ENCODE assay signal across 1 cellular context in the genomic region with DNA sequence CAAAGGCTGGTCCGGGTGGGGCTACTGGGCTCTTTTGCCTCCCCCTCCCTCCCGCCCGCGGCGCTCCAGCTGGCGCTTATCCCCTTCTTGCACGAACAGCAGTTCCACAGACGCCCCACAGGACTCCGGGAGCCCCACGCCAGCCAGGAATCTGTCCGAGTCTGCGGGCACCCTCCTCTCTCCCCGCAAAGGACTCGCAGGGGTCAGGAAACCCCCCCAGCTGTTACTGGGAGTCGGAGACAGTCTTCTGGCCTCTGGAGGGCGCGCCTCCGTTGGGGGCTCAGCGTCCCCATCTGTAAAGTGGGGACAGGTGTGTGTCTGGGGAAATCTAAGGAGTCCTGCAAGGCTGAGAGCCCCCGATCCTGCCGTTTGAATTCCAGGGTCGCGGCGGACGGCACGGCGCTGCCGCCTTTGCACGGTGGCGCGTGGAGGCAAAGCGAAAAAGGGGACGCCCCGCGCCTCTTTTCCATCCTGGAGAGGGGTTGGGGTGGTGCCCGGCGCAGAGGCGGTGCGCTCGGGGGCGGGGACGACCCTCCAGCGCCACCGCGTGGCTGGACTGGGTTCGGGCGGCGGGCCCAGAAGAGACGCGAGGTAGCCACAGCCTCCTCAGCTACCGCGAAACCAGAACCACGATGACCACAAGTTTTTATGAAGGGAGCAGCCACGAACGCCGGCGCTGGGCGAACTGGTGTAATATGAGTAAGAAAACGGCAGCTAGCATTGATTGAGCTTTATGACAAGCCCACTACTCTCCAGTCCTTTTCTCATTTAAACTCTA.
A peak's percentile ranks its signal among the peaks of the same experiment; 100 is the strongest.
TF ChIP-seq lines count a peak whose summit lies in the region.

No MANE protein-coding gene starts in this region.

TF ChIP-seq in GM12878, 131 proteins besides CTCF, POLR2A, EP300 and RAD21 (continues in another document):
- TF ChIP-seq, protein P1, sequence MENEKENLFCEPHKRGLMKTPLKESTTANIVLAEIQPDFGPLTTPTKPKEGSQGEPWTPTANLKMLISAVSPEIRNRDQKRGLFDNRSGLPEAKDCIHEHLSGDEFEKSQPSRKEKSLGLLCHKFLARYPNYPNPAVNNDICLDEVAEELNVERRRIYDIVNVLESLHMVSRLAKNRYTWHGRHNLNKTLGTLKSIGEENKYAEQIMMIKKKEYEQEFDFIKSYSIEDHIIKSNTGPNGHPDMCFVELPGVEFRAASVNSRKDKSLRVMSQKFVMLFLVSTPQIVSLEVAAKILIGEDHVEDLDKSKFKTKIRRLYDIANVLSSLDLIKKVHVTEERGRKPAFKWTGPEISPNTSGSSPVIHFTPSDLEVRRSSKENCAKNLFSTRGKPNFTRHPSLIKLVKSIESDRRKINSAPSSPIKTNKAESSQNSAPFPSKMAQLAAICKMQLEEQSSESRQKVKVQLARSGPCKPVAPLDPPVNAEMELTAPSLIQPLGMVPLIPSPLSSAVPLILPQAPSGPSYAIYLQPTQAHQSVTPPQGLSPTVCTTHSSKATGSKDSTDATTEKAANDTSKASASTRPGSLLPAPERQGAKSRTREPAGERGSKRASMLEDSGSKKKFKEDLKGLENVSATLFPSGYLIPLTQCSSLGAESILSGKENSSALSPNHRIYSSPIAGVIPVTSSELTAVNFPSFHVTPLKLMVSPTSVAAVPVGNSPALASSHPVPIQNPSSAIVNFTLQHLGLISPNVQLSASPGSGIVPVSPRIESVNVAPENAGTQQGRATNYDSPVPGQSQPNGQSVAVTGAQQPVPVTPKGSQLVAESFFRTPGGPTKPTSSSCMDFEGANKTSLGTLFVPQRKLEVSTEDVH (IDR thresholded peaks at IDR 0.05; ENCODE audit: low read depth, partially characterized antibody): no peak
- TF ChIP-seq, protein P2, sequence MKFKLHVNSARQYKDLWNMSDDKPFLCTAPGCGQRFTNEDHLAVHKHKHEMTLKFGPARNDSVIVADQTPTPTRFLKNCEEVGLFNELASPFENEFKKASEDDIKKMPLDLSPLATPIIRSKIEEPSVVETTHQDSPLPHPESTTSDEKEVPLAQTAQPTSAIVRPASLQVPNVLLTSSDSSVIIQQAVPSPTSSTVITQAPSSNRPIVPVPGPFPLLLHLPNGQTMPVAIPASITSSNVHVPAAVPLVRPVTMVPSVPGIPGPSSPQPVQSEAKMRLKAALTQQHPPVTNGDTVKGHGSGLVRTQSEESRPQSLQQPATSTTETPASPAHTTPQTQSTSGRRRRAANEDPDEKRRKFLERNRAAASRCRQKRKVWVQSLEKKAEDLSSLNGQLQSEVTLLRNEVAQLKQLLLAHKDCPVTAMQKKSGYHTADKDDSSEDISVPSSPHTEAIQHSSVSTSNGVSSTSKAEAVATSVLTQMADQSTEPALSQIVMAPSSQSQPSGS (IDR thresholded peaks at IDR 0.05; ENCODE audit: low read length): no peak
- TF ChIP-seq RUNX3 (IDR thresholded peaks at IDR 0.05; ENCODE audit: low read length) (peak; percentile 91), EGR1 (IDR thresholded peaks at IDR 0.05; ENCODE audit: borderline replicate concordance in 1 of 2, low read depth in 2 of 2, low read length in 2 of 2) (no peak; a peak in 1 of 3 replicates), BHLHE40 (IDR thresholded peaks at IDR 0.05; ENCODE audit: borderline replicate concordance in 1 of 2, low read depth in 2 of 2, low read length in 1 of 2) (peak in 1 of 2 experiments; percentile 37; a peak in 1 of 4 replicates), YY1 (IDR thresholded peaks at IDR 0.05; ENCODE audit: low read depth, low read length) (peak; percentile 71), LARP7 (IDR thresholded peaks at IDR 0.05) (no peak), CREB1 (IDR thresholded peaks at IDR 0.05; ENCODE audit: low read depth) (no peak), PAX8 (IDR thresholded peaks at IDR 0.05) (no peak), TAF1 (IDR thresholded peaks at IDR 0.05; ENCODE audit: borderline replicate concordance, low read depth, low read length) (no peak), SMAD5 (IDR thresholded peaks at IDR 0.05; ENCODE audit: low read depth) (no peak), KDM1A (IDR thresholded peaks at IDR 0.05; ENCODE audit: borderline replicate concordance) (no peak), MTA3 (IDR thresholded peaks at IDR 0.05; ENCODE audit: borderline replicate concordance, low read length) (no peak), DPF2 (IDR thresholded peaks at IDR 0.05) (0 out of 2 replicates have a peak, but pooled peaks have one; percentile 22), NFIC (IDR thresholded peaks at IDR 0.05; ENCODE audit: low read depth, low read length) (no peak), RCOR1 (conservative IDR thresholded peaks at IDR 0.05; ENCODE audit: low read depth, low read length) (no peak), RB1 (IDR thresholded peaks at IDR 0.05; ENCODE audit: borderline replicate concordance) (0 out of 2 replicates have a peak, but pooled peaks have one; percentile 37), GATAD2B (conservative IDR thresholded peaks at IDR 0.05; ENCODE audit: low read depth) (no peak), IKZF1 (conservative IDR thresholded peaks at IDR 0.05) (peak; percentile 53), BACH1 (IDR thresholded peaks at IDR 0.05; ENCODE audit: borderline replicate concordance) (peak; percentile 25; the same call in 1 of the 2 replicates), TCF12 (IDR thresholded peaks at IDR 0.05; ENCODE audit: low read depth, low read length) (no peak), ZZZ3 (IDR thresholded peaks at IDR 0.05; ENCODE audit: control insufficient read depth, insufficient read length, low read depth) (no peak), ZNF207 (IDR thresholded peaks at IDR 0.05; ENCODE audit: borderline replicate concordance) (no peak), TCF7 (IDR thresholded peaks at IDR 0.05; ENCODE audit: borderline replicate concordance) (no peak), POU2F2 (IDR thresholded peaks at IDR 0.05; ENCODE audit: borderline replicate concordance, low read depth, low read length) (no peak), IKZF2 (IDR thresholded peaks at IDR 0.05) (peak in 1 of 2 experiments; percentile 38; a peak in 1 of 4 replicates), BRCA1 (IDR thresholded peaks at IDR 0.05; ENCODE audit: low read depth, low read length) (no peak), POLR2AphosphoS2 (IDR thresholded peaks at IDR 0.05; ENCODE audit: low read depth, low read length) (no peak), ZNF622 (IDR thresholded peaks at IDR 0.05) (no peak)
- TF ChIP-seq, protein P3, sequence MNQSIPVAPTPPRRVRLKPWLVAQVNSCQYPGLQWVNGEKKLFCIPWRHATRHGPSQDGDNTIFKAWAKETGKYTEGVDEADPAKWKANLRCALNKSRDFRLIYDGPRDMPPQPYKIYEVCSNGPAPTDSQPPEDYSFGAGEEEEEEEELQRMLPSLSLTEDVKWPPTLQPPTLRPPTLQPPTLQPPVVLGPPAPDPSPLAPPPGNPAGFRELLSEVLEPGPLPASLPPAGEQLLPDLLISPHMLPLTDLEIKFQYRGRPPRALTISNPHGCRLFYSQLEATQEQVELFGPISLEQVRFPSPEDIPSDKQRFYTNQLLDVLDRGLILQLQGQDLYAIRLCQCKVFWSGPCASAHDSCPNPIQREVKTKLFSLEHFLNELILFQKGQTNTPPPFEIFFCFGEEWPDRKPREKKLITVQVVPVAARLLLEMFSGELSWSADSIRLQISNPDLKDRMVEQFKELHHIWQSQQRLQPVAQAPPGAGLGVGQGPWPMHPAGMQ (IDR thresholded peaks at IDR 0.05; ENCODE audit: borderline replicate concordance): peak; percentile 60; the same call in 1 of the 2 replicates
- TF ChIP-seq, protein P4, sequence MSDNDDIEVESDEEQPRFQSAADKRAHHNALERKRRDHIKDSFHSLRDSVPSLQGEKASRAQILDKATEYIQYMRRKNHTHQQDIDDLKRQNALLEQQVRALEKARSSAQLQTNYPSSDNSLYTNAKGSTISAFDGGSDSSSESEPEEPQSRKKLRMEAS (IDR thresholded peaks at IDR 0.05; ENCODE audit: low read depth, low read length): no peak
- TF ChIP-seq, protein P5, sequence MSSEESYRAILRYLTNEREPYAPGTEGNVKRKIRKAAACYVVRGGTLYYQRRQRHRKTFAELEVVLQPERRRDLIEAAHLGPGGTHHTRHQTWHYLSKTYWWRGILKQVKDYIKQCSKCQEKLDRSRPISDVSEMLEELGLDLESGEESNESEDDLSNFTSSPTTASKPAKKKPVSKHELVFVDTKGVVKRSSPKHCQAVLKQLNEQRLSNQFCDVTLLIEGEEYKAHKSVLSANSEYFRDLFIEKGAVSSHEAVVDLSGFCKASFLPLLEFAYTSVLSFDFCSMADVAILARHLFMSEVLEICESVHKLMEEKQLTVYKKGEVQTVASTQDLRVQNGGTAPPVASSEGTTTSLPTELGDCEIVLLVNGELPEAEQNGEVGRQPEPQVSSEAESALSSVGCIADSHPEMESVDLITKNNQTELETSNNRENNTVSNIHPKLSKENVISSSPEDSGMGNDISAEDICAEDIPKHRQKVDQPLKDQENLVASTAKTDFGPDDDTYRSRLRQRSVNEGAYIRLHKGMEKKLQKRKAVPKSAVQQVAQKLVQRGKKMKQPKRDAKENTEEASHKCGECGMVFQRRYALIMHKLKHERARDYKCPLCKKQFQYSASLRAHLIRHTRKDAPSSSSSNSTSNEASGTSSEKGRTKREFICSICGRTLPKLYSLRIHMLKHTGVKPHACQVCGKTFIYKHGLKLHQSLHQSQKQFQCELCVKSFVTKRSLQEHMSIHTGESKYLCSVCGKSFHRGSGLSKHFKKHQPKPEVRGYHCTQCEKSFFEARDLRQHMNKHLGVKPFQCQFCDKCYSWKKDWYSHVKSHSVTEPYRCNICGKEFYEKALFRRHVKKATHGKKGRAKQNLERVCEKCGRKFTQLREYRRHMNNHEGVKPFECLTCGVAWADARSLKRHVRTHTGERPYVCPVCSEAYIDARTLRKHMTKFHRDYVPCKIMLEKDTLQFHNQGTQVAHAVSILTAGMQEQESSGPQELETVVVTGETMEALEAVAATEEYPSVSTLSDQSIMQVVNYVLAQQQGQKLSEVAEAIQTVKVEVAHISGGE (CRISPR knock-in tag; IDR thresholded peaks at IDR 0.05): no peak
- TF ChIP-seq, protein P6, sequence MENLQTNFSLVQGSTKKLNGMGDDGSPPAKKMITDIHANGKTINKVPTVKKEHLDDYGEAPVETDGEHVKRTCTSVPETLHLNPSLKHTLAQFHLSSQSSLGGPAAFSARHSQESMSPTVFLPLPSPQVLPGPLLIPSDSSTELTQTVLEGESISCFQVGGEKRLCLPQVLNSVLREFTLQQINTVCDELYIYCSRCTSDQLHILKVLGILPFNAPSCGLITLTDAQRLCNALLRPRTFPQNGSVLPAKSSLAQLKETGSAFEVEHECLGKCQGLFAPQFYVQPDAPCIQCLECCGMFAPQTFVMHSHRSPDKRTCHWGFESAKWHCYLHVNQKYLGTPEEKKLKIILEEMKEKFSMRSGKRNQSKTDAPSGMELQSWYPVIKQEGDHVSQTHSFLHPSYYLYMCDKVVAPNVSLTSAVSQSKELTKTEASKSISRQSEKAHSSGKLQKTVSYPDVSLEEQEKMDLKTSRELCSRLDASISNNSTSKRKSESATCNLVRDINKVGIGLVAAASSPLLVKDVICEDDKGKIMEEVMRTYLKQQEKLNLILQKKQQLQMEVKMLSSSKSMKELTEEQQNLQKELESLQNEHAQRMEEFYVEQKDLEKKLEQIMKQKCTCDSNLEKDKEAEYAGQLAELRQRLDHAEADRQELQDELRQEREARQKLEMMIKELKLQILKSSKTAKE (IDR thresholded peaks at IDR 0.05; ENCODE audit: low read depth, poor library complexity, severe bottlenecking): no peak
- TF ChIP-seq, protein P7, sequence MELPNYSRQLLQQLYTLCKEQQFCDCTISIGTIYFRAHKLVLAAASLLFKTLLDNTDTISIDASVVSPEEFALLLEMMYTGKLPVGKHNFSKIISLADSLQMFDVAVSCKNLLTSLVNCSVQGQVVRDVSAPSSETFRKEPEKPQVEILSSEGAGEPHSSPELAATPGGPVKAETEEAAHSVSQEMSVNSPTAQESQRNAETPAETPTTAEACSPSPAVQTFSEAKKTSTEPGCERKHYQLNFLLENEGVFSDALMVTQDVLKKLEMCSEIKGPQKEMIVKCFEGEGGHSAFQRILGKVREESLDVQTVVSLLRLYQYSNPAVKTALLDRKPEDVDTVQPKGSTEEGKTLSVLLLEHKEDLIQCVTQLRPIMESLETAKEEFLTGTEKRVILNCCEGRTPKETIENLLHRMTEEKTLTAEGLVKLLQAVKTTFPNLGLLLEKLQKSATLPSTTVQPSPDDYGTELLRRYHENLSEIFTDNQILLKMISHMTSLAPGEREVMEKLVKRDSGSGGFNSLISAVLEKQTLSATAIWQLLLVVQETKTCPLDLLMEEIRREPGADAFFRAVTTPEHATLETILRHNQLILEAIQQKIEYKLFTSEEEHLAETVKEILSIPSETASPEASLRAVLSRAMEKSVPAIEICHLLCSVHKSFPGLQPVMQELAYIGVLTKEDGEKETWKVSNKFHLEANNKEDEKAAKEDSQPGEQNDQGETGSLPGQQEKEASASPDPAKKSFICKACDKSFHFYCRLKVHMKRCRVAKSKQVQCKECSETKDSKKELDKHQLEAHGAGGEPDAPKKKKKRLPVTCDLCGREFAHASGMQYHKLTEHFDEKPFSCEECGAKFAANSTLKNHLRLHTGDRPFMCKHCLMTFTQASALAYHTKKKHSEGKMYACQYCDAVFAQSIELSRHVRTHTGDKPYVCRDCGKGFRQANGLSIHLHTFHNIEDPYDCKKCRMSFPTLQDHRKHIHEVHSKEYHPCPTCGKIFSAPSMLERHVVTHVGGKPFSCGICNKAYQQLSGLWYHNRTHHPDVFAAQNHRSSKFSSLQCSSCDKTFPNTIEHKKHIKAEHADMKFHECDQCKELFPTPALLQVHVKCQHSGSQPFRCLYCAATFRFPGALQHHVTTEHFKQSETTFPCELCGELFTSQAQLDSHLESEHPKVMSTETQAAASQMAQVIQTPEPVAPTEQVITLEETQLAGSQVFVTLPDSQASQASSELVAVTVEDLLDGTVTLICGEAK (IDR thresholded peaks at IDR 0.05; ENCODE audit: borderline replicate concordance): no peak
- TF ChIP-seq, protein P8, sequence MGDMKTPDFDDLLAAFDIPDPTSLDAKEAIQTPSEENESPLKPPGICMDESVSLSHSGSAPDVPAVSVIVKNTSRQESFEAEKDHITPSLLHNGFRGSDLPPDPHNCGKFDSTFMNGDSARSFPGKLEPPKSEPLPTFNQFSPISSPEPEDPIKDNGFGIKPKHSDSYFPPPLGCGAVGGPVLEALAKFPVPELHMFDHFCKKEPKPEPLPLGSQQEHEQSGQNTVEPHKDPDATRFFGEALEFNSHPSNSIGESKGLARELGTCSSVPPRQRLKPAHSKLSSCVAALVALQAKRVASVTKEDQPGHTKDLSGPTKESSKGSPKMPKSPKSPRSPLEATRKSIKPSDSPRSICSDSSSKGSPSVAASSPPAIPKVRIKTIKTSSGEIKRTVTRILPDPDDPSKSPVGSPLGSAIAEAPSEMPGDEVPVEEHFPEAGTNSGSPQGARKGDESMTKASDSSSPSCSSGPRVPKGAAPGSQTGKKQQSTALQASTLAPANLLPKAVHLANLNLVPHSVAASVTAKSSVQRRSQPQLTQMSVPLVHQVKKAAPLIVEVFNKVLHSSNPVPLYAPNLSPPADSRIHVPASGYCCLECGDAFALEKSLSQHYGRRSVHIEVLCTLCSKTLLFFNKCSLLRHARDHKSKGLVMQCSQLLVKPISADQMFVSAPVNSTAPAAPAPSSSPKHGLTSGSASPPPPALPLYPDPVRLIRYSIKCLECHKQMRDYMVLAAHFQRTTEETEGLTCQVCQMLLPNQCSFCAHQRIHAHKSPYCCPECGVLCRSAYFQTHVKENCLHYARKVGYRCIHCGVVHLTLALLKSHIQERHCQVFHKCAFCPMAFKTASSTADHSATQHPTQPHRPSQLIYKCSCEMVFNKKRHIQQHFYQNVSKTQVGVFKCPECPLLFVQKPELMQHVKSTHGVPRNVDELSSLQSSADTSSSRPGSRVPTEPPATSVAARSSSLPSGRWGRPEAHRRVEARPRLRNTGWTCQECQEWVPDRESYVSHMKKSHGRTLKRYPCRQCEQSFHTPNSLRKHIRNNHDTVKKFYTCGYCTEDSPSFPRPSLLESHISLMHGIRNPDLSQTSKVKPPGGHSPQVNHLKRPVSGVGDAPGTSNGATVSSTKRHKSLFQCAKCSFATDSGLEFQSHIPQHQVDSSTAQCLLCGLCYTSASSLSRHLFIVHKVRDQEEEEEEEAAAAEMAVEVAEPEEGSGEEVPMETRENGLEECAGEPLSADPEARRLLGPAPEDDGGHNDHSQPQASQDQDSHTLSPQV (IDR thresholded peaks at IDR 0.05): no peak
